In genomic region chr14:47009615-47010014, GRCh38 we compare ENCODE assay signal across 1 cellular context.
TF ChIP-seq lines count a peak whose summit lies in the region.

No MANE protein-coding gene starts in this region.

TF ChIP-seq in H1, 55 proteins besides CTCF, POLR2A, EP300 and RAD21 (continued from another document):
- TF ChIP-seq NANOG (IDR thresholded peaks at IDR 0.05; ENCODE audit: insufficient read depth, low read depth, low read length, poor library complexity, severe bottlenecking) (no peak), RXRA (IDR thresholded peaks at IDR 0.05; ENCODE audit: insufficient read depth, low read depth, low read length) (no peak), SP4 (IDR thresholded peaks at IDR 0.05; ENCODE audit: low read length) (no peak), SIRT6 (IDR thresholded peaks at IDR 0.05; ENCODE audit: low read length) (no peak), CHD1 (IDR thresholded peaks at IDR 0.05; ENCODE audit: low read depth, low read length) (no peak), BACH1 (IDR thresholded peaks at IDR 0.05; ENCODE audit: low read length) (no peak), POU5F1 (IDR thresholded peaks at IDR 0.05; ENCODE audit: low read depth, low read length) (no peak), SRF (IDR thresholded peaks at IDR 0.05; ENCODE audit: low read depth, low read length) (no peak), CBX8 (IDR thresholded peaks at IDR 0.05; ENCODE audit: borderline replicate concordance, low read depth, low read length) (no peak), SIX5 (IDR thresholded peaks at IDR 0.05; ENCODE audit: low read depth, low read length) (no peak), PHF8 (conservative IDR thresholded peaks at IDR 0.05; ENCODE audit: low read depth, low read length) (no peak), KDM5A (IDR thresholded peaks at IDR 0.05; ENCODE audit: low read length) (no peak)
- TF ChIP-seq, protein P1, sequence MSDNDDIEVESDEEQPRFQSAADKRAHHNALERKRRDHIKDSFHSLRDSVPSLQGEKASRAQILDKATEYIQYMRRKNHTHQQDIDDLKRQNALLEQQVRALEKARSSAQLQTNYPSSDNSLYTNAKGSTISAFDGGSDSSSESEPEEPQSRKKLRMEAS (IDR thresholded peaks at IDR 0.05), result no peak
